Comparison of ENCODE assay signal across 21 cellular contexts in the genomic region with DNA sequence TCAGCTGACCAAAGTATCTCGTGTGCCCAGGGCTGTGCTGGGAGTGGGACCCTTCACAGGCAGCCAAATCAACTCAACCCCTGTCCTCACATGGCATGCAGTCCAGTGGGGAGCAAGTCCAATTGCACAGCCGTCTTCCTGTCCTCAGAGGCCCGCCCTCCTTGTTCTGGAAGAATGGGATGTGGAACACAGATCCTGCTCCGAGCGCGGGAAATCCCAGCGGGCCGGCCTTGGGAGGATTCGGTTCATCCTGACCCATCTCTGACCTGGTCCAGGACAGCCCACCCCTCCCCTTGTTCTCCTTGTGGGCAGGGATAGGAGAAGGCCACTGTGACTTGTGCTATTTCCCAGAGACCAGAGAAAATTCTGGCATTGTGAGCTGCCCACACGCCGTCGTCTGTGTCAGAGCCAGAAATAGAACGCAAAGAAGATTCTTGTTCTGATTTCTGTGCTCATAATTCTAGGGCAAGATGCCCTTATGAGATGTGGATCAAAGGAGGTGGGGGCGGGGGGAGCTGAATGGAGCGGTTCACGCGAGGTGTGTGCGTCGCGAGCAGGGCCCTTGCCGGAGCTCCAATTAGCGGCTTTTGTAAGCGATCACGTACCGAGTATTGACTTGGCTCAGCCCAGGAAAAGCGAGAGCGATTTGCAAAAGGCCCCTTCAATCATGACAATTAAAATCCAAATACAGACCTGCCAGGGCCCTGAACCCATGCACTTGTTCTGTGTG.
DNase-seq lines count a peak whose midpoint lies in the region; TF ChIP-seq lines count a peak whose summit lies in the region.
"Had no signal": no experiment of that assay in that cellular context is flagged by ENCODE, and none has a peak within 500 bp of the region (broad histone marks: within the 10 kb centered on the region; RNA-seq: fewer than 3 reads in every experiment).

No MANE protein-coding gene starts in this region.

- no peaks in the 10 kb centered on the region for H3K9me3 ChIP-seq in vagina
- H3K9me3 ChIP-seq: Caco-2, SK-N-SH had no signal

- no peaks in the 10 kb centered on the region for H3K36me3 Mint-ChIP-seq in neural crest cell (ENCODE audit: low read depth)
- H3K36me3 Mint-ChIP-seq: CD4-positive, alpha-beta memory T cell had no signal

- no peaks in the 10 kb centered on the region for H3K27me3 Mint-ChIP-seq in neural crest cell (ENCODE audit: low read depth)

- no peaks in the 10 kb centered on the region for H3K9me3 Mint-ChIP-seq in neural crest cell

- no peak overlapping the region for H3K4me3 ChIP-seq in vagina
- H3K4me3 ChIP-seq: BLaER1 treated with 17β-estradiol and CSF1 and Interleukin-3, amounts not matched to agents 10 nM and 100 nM; GM23338 had no signal

- intact Hi-C loops in vagina (cut with DNase I), result no loop called here

- DNase-seq in NCI-H1436 (lab: John Stamatoyannopoulos, UW) (peak; percentile 49), NCI-H1436 treated with DMSO at 0.1 percent for 48 hours (lab: John Stamatoyannopoulos, UW) (no peak), neural crest cell (ENCODE audit: low read depth, low spot score) (no peak), vagina (ENCODE audit: extremely low spot score in 2 of 2) (no peak), DMS153 treated with DMSO at 0.1 percent for 48 hours (lab: John Stamatoyannopoulos, UW; ENCODE audit: unreplicated experiment) (no peak), T1000 (lab: John Stamatoyannopoulos, UW) (no peak), NCI-H2171 (lab: John Stamatoyannopoulos, UW) (no peak)
- DNase-seq: 8988T; Caco-2; CD4-positive, alpha-beta memory T cell; NCI-H1105; NCI-H187 treated with DMSO at 0.1 percent for 48 hours; NCI-H2107; NCI-H69; NK-92 treated with Interleukin-12 subunit alpha and Interleukin-12 subunit beta, amount 100 ng/mL, for 24 hours; SIG-M5; SK-N-SH had no signal

- H3K27me3 ChIP-seq in vagina, result no peaks in the 10 kb centered on the region

- H3K4me1 Mint-ChIP-seq in neural crest cell, result peaks cover 13% of the 10 kb centered on the region
- H3K4me1 Mint-ChIP-seq: CD4-positive, alpha-beta memory T cell had no signal

- peak overlapping the region; percentile 62 for H3K27ac Mint-ChIP-seq in neural crest cell (ENCODE audit: unreplicated experiment)
- H3K27ac Mint-ChIP-seq: CD4-positive, alpha-beta memory T cell; GM23338 had no signal

- H3K4me1 ChIP-seq in vagina, result no peaks in the 10 kb centered on the region
- H3K4me1 ChIP-seq: Caco-2 had no signal

- no peaks in the 10 kb centered on the region for H3K36me3 ChIP-seq in vagina
- H3K36me3 ChIP-seq: BLaER1 treated with 17β-estradiol and CSF1 and Interleukin-3, amounts not matched to agents 10 nM and 100 nM had no signal

- H3K27ac ChIP-seq in cingulate gyrus (ENCODE audit: low read depth, low read length), result peak overlapping the region; percentile 47
- H3K27ac ChIP-seq in vagina, result peak overlapping the region; percentile 6
- H3K27ac ChIP-seq: BLaER1 treated with 17β-estradiol and CSF1 and Interleukin-3, amounts not matched to agents 10 nM and 100 nM; KMS-11 had no signal

- no peak for TF ChIP-seq POLR2A in vagina (IDR thresholded peaks at IDR 0.05)

- H3K4me3 Mint-ChIP-seq in neural crest cell, result no peak overlapping the region
- H3K4me3 Mint-ChIP-seq: CD4-positive, alpha-beta memory T cell; GM23338 had no signal

- TF ChIP-seq CTCF in neural crest cell (conservative IDR thresholded peaks at IDR 0.05) (no peak), vagina (IDR thresholded peaks at IDR 0.05) (no peak)
